Comparison of ENCODE assay signal across 9 cellular contexts in the genomic region with DNA sequence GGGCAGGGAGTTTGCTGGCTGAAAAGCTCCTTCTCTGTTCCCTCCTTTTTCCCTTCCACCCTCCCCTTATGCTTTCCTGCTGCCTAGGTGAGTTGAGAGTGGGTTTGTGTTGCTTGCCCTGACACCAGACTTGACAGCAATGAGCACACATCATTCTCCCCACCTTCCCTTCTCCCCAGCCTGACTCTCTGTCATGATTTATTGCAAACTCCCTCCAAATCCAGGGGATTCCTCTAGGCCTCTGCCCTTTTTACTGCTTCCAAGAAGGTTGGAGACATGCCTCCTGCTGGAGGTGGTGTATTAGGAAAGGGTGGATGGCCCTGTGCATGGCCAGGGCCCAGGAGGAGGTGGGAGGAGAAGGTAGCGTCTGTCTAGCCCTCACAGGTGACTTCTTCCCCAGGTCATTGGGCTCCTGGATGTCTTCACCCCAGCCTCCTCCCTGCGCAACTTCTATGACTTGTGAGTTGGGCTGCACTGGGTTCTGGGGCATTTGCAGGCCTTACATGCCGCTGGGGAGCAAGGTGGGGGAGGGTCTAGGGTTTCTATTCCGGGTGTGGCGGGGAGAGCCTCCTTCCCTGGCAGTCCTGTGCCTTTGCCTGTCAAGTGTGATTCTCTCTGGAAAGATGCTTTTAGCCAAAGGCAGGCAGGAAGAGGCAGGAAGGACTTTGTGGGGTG. TPM values are rescaled to one million over a fixed set of nuclear protein-coding genes. Genes with fewer than 3 reads are reported as not detected.
DNase-seq lines count a peak whose midpoint lies in the region; ATAC-seq and TF ChIP-seq lines count a peak whose summit lies in the region.
"Had no signal": no experiment of that assay in that cellular context is flagged by ENCODE, and none has a peak within 500 bp of the region (broad histone marks: within the 10 kb centered on the region; RNA-seq: fewer than 3 reads in every experiment).

No MANE protein-coding gene starts in this region.

- peak overlapping the region; percentile 63 for H3K4me3 ChIP-seq in suprapubic skin

- H3K27me3 Mint-ChIP-seq in activated T-cell treated with anti-CD3 and anti-CD28 coated beads, Interleukin-2, amount 50 U/mL, for 4 hours (ENCODE audit: low read depth), result no peaks in the 10 kb centered on the region
- H3K27me3 Mint-ChIP-seq in activated CD4-positive, alpha-beta memory T cell treated with anti-CD3 and anti-CD28 coated beads, Interleukin-2, amount 10 ng/mL, durations not matched to agents 7 days and 5 days, result no peaks in the 10 kb centered on the region

- peak overlapping the region; percentile 93 for H3K27ac Mint-ChIP-seq in activated CD4-positive, alpha-beta memory T cell treated with anti-CD3 and anti-CD28 coated beads, Interleukin-2, amount 10 ng/mL, durations not matched to agents 7 days and 5 days

- DNase-seq in activated T-cell treated with anti-CD3 and anti-CD28 coated beads, Interleukin-2, amount 50 U/mL, for 4 hours, result no peak
- DNase-seq in activated T-cell treated with anti-CD3 and anti-CD28 coated beads for 4 hours (no peak), left lobe of liver (ENCODE audit: low spot score) (peak; percentile 35), suprapubic skin (ENCODE audit: low spot score in 2 of 2) (peak in 1 of 2 donors; percentile 52), NCI-H82 (lab: John Stamatoyannopoulos, UW) (no peak), posterior vena cava (ENCODE audit: low spot score) (no peak)
- no peak for DNase-seq in activated CD4-positive, alpha-beta memory T cell treated with anti-CD3 and anti-CD28 coated beads, Interleukin-2, amount 10 ng/mL, durations not matched to agents 7 days and 5 days

- peaks cover 28% of the 10 kb centered on the region for H3K36me3 Mint-ChIP-seq in activated T-cell treated with anti-CD3 and anti-CD28 coated beads, Interleukin-2, amount 50 U/mL, for 4 hours (ENCODE audit: insufficient read depth)
- H3K36me3 Mint-ChIP-seq in activated CD4-positive, alpha-beta memory T cell treated with anti-CD3 and anti-CD28 coated beads, Interleukin-2, amount 10 ng/mL, durations not matched to agents 7 days and 5 days (ENCODE audit: low read depth), result peaks cover 34% of the 10 kb centered on the region

- no peak overlapping the region for H3K27ac ChIP-seq in suprapubic skin

- no peaks in the 10 kb centered on the region for H3K9me3 Mint-ChIP-seq in activated T-cell treated with anti-CD3 and anti-CD28 coated beads, Interleukin-2, amount 50 U/mL, for 4 hours
- no peaks in the 10 kb centered on the region for H3K9me3 Mint-ChIP-seq in activated CD4-positive, alpha-beta memory T cell treated with anti-CD3 and anti-CD28 coated beads, Interleukin-2, amount 10 ng/mL, durations not matched to agents 7 days and 5 days
- H3K9me3 Mint-ChIP-seq: dendritic cell treated with granulocyte-macrophage colony-stimulating factor and Interleukin-4, amounts not matched to agents 40 ng/mL and 50 ng/mL, for 4 days had no signal

- peaks cover 11% of the 10 kb centered on the region for H3K36me3 ChIP-seq in suprapubic skin

- POLR2A ChIA-PET in activated CD4-positive, alpha-beta memory T cell treated with anti-CD3 and anti-CD28 coated beads, Interleukin-2, amount 10 ng/mL, durations not matched to agents 7 days and 5 days (lab: Charles Lee), result interaction anchor here (0.9 to 5.3 kb wide), 16 partner anchors 10 to 291 kb away, joined by 3 to 148 read pairs (median 5); a partner anchor contains a TSS

- H3K4me3 Mint-ChIP-seq in activated T-cell treated with anti-CD3 and anti-CD28 coated beads, Interleukin-2, amount 50 U/mL, for 4 hours, result peak overlapping the region; percentile 64
- peak overlapping the region; percentile 86 for H3K4me3 Mint-ChIP-seq in activated CD4-positive, alpha-beta memory T cell treated with anti-CD3 and anti-CD28 coated beads, Interleukin-2, amount 10 ng/mL, durations not matched to agents 7 days and 5 days

- H3K27me3 ChIP-seq in suprapubic skin, result no peaks in the 10 kb centered on the region

- CTCF ChIA-PET in activated CD4-positive, alpha-beta memory T cell treated with anti-CD3 and anti-CD28 coated beads, Interleukin-2, amount 10 ng/mL, durations not matched to agents 7 days and 5 days (lab: Charles Lee), result interaction anchor here (0.5 to 5.9 kb wide), 9 partner anchors 10 to 1527 kb away, joined by 3 to 47 read pairs (median 4); a partner anchor contains a TSS

- intact Hi-C loops in posterior vena cava (cut with DNase I), result no loop called here

- TF ChIP-seq POLR2A in suprapubic skin (IDR thresholded peaks at IDR 0.05), result no peak

- WGBS in suprapubic skin, result 44% methylated on average over 5 of the region's 5 CpGs

- peaks cover 52% of the 10 kb centered on the region for H3K4me1 ChIP-seq in suprapubic skin

- no peak for TF ChIP-seq EP300 in suprapubic skin (IDR thresholded peaks at IDR 0.05)

- H3K4me1 Mint-ChIP-seq in activated T-cell treated with anti-CD3 and anti-CD28 coated beads, Interleukin-2, amount 50 U/mL, for 4 hours (ENCODE audit: low read depth), result peaks cover 40% of the 10 kb centered on the region
- peaks cover 39% of the 10 kb centered on the region for H3K4me1 Mint-ChIP-seq in activated CD4-positive, alpha-beta memory T cell treated with anti-CD3 and anti-CD28 coated beads, Interleukin-2, amount 10 ng/mL, durations not matched to agents 7 days and 5 days

- no peak for ATAC-seq in activated T-cell treated with anti-CD3 and anti-CD28 coated beads, Interleukin-2, amount 50 U/mL, for 4 hours
- ATAC-seq in left lobe of liver (no peak), GM21619 (IDR thresholded peaks at IDR 0.05; ENCODE audit: unreplicated experiment) (no peak)

- no peak for TF ChIP-seq CTCF in suprapubic skin (IDR thresholded peaks at IDR 0.05)

- no peaks in the 10 kb centered on the region for H3K9me3 ChIP-seq in suprapubic skin

RNA-seq across cellular contexts. Expression of a gene that starts 2.0 kb away (rescaled TPM):
- total RNA-seq in activated T-cell treated with anti-CD3 and anti-CD28 coated beads, Interleukin-2, amount 50 U/mL, for 4 hours, result 10 to 100 TPM; 33.8 to 61.0 (median 48.4) TPM
- 10 to 100 TPM; 53.7 to 56.2 TPM for total RNA-seq in activated CD4-positive, alpha-beta memory T cell treated with anti-CD3 and anti-CD28 coated beads, Interleukin-2, amount 10 ng/mL, durations not matched to agents 7 days and 5 days
- total RNA-seq in left lobe of liver (1.9 TPM), suprapubic skin (100 to 1,000 TPM in 3 of 4 donors, 10 to 100 TPM in 1; 72.5 to 109 (median 105) TPM), posterior vena cava (10 to 100 TPM in 1 of 2 donors, 1 to 10 TPM in 1; 7.0 to 10.1 TPM)
